Comparison of ENCODE assay signal across 8 cellular contexts in genomic region chrX:43655151-43655676, GRCh38. TPM values are rescaled to one million over a fixed set of nuclear protein-coding genes. Genes with fewer than 3 reads are reported as not detected.
DNase-seq lines count a peak whose midpoint lies in the region; ATAC-seq and TF ChIP-seq lines count a peak whose summit lies in the region.

No MANE protein-coding gene starts in this region.

- peak; percentile 24 for DNase-seq in D341Med (ENCODE audit: low spot score)
- DNase-seq in stimulated activated CD4-positive, alpha-beta T cell treated with anti-CD3 and anti-CD28 coated beads, Interleukin-4, amount 100 ng/mL, for 1 hour, result peak; percentile 10

- H3K36me3 ChIP-seq in liver (ENCODE audit: control insufficient read depth in 4 of 4, insufficient read depth in 3 of 4, low read depth in 1 of 4, low read length in 3 of 4), result no peaks in the 10 kb centered on the region

- TF ChIP-seq CTCF in VCaP (conservative IDR thresholded peaks at IDR 0.05) (peak; percentile 19; the same call in 1 of the 2 replicates), liver (IDR thresholded peaks at IDR 0.05; ENCODE audit: low read depth, low read length, missing input control) (no peak)

- no peaks in the 10 kb centered on the region for H3K9me3 Mint-ChIP-seq in dendritic cell treated with granulocyte-macrophage colony-stimulating factor and Interleukin-4, amounts not matched to agents 40 ng/mL and 50 ng/mL, for 4 days

- peaks cover 30% of the 10 kb centered on the region for H3K36me3 Mint-ChIP-seq in dendritic cell treated with granulocyte-macrophage colony-stimulating factor and Interleukin-4, amounts not matched to agents 40 ng/mL and 50 ng/mL, for 4 days (ENCODE audit: low read depth)

- no peaks in the 10 kb centered on the region for H3K9me3 ChIP-seq in liver (ENCODE audit: control insufficient read depth in 4 of 4, low read length in 3 of 4)

- intact Hi-C loops in dendritic cell treated with granulocyte-macrophage colony-stimulating factor and Interleukin-4, amounts not matched to agents 40 ng/mL and 50 ng/mL, for 4 days (cut with micrococcal nuclease), result loop anchor here (5.0 to 10.0 kb wide), 3 partner anchors 93 to 1730 kb away; partner anchors contain the start of gene CASK

- H3K27ac Mint-ChIP-seq in dendritic cell treated with granulocyte-macrophage colony-stimulating factor and Interleukin-4, amounts not matched to agents 40 ng/mL and 50 ng/mL, for 4 days, result peak overlapping the region; percentile 98

- H3K4me1 ChIP-seq in liver (ENCODE audit: control insufficient read depth in 4 of 4, insufficient read depth in 4 of 4, low read length in 3 of 4), result peaks cover 1 to 12% (median 4%) of the 10 kb centered on the region in 4 donors

- peak overlapping the region; percentile 49 to 87 for H3K9ac ChIP-seq in liver (ENCODE audit: low read depth in 1 of 2, low read length in 2 of 2)

- H3K27ac ChIP-seq in VCaP (peak overlapping the region; percentile 77), liver (ENCODE audit: low read depth in 1 of 2, low read length in 2 of 2) (peak overlapping the region; percentile 84 to 86)

- H3K27me3 ChIP-seq in liver (ENCODE audit: control insufficient read depth in 4 of 4, insufficient read depth in 4 of 4, low read length in 3 of 4), result no peaks in the 10 kb centered on the region

- H3K4me3 ChIP-seq in liver (ENCODE audit: low read depth in 1 of 3, low read length in 3 of 3), result peak overlapping the region; percentile 41 to 76 (median 74)

- H3K4me3 Mint-ChIP-seq in dendritic cell treated with granulocyte-macrophage colony-stimulating factor and Interleukin-4, amounts not matched to agents 40 ng/mL and 50 ng/mL, for 4 days, result peak overlapping the region; percentile 98

- H3K27me3 Mint-ChIP-seq in dendritic cell treated with granulocyte-macrophage colony-stimulating factor and Interleukin-4, amounts not matched to agents 40 ng/mL and 50 ng/mL, for 4 days, result no peaks in the 10 kb centered on the region

- TF ChIP-seq RAD21 in liver (IDR thresholded peaks at IDR 0.05), result no peak

- ATAC-seq in HG02938 (IDR thresholded peaks at IDR 0.05; ENCODE audit: unreplicated experiment) (peak; percentile 23), GM18868 (IDR thresholded peaks at IDR 0.05; ENCODE audit: unreplicated experiment) (no peak), GM21576 (IDR thresholded peaks at IDR 0.05; ENCODE audit: unreplicated experiment) (no peak)

- WGBS in liver, result under 1% methylated on average over 40 of the region's 40 CpGs

- peaks cover 11% of the 10 kb centered on the region for H3K4me1 Mint-ChIP-seq in dendritic cell treated with granulocyte-macrophage colony-stimulating factor and Interleukin-4, amounts not matched to agents 40 ng/mL and 50 ng/mL, for 4 days (ENCODE audit: low read depth)

TF ChIP-seq in liver, 16 proteins besides CTCF, POLR2A, EP300 and RAD21:
- TF ChIP-seq REST (IDR thresholded peaks at IDR 0.05), result no peak
- TF ChIP-seq JUND (IDR thresholded peaks at IDR 0.05), result no peak
- TF ChIP-seq ATF3 (IDR thresholded peaks at IDR 0.05), result no peak
- TF ChIP-seq HNF4G (IDR thresholded peaks at IDR 0.05), result no peak
- TF ChIP-seq SP1 (IDR thresholded peaks at IDR 0.05), result no peak
- TF ChIP-seq FOXA2 (IDR thresholded peaks at IDR 0.05), result no peak
- no peak for TF ChIP-seq TAF1 (conservative IDR thresholded peaks at IDR 0.05)
- no peak for TF ChIP-seq NR2F2 (IDR thresholded peaks at IDR 0.05)

RNA-seq across cellular contexts. Expression of gene MAOA, which starts 0.9 kb away (rescaled TPM):
- 10 to 100 TPM; 41.0 to 94.2 TPM for total RNA-seq in liver
- 10 to 100 TPM; 64.8 to 85.8 TPM for polyA plus RNA-seq in liver
